1 cellular context compared by ENCODE assay signal in the genomic region with DNA sequence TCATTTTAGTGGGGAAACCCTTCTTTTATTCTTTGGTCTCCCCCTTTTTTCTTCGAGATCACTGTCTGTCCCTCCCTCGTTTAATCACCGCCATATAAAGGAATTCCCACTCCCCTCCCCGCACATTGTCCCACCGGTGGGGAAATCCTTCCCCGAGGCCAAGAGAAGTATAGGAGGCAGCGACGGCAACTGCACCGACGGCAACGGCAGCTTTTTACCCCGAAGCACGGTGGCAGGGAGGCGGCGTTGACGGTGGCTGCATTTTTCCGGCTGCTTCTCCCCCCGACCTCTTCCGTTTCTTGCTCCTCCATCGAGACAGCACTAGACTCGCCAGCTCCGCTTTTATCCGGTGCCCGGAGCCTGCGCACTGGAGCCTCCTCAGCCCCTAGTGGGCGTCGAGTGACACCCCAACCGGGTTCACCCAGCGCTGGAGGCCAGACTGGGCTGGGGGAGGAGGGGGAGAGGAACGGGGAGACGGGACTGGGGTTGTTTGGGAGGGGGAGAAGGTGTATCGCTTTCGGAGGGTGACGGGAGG.
TF ChIP-seq lines count a peak whose summit lies in the region.

No MANE protein-coding gene starts in this region.

TF ChIP-seq in GM12878, 131 proteins besides CTCF, POLR2A, EP300 and RAD21 (continued from another document):
- TF ChIP-seq, protein P1, sequence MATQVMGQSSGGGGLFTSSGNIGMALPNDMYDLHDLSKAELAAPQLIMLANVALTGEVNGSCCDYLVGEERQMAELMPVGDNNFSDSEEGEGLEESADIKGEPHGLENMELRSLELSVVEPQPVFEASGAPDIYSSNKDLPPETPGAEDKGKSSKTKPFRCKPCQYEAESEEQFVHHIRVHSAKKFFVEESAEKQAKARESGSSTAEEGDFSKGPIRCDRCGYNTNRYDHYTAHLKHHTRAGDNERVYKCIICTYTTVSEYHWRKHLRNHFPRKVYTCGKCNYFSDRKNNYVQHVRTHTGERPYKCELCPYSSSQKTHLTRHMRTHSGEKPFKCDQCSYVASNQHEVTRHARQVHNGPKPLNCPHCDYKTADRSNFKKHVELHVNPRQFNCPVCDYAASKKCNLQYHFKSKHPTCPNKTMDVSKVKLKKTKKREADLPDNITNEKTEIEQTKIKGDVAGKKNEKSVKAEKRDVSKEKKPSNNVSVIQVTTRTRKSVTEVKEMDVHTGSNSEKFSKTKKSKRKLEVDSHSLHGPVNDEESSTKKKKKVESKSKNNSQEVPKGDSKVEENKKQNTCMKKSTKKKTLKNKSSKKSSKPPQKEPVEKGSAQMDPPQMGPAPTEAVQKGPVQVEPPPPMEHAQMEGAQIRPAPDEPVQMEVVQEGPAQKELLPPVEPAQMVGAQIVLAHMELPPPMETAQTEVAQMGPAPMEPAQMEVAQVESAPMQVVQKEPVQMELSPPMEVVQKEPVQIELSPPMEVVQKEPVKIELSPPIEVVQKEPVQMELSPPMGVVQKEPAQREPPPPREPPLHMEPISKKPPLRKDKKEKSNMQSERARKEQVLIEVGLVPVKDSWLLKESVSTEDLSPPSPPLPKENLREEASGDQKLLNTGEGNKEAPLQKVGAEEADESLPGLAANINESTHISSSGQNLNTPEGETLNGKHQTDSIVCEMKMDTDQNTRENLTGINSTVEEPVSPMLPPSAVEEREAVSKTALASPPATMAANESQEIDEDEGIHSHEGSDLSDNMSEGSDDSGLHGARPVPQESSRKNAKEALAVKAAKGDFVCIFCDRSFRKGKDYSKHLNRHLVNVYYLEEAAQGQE (IDR thresholded peaks at IDR 0.05; ENCODE audit: low read depth, low read length) = 0 out of 2 replicates have a peak, but pooled peaks have one; percentile 27
- TF ChIP-seq LARP7 (IDR thresholded peaks at IDR 0.05) (peak; percentile 24), FOS (IDR thresholded peaks at IDR 0.05; ENCODE audit: borderline replicate concordance, extremely low read depth, insufficient read length) (no peak), GATAD2B (conservative IDR thresholded peaks at IDR 0.05; ENCODE audit: low read depth) (no peak; the same call in 1 of the 2 replicates), EZH2 (IDR thresholded peaks at IDR 0.05; ENCODE audit: borderline replicate concordance, control insufficient read depth, low read depth, low read length) (no peak), DPF2 (IDR thresholded peaks at IDR 0.05) (peak; percentile 4; the same call in 1 of the 2 replicates), CBFB (IDR thresholded peaks at IDR 0.05; ENCODE audit: low read depth) (peak; percentile 36; the same call in 1 of the 2 replicates), ZNF207 (IDR thresholded peaks at IDR 0.05; ENCODE audit: borderline replicate concordance) (no peak; the same call in 1 of the 2 replicates), SMAD5 (IDR thresholded peaks at IDR 0.05; ENCODE audit: low read depth) (peak; percentile 89), NFXL1 (IDR thresholded peaks at IDR 0.05; ENCODE audit: borderline replicate concordance) (no peak), PAX5 (IDR thresholded peaks at IDR 0.05; ENCODE audit: borderline replicate concordance, low read depth, low read length) (no peak)
- TF ChIP-seq, protein P2, sequence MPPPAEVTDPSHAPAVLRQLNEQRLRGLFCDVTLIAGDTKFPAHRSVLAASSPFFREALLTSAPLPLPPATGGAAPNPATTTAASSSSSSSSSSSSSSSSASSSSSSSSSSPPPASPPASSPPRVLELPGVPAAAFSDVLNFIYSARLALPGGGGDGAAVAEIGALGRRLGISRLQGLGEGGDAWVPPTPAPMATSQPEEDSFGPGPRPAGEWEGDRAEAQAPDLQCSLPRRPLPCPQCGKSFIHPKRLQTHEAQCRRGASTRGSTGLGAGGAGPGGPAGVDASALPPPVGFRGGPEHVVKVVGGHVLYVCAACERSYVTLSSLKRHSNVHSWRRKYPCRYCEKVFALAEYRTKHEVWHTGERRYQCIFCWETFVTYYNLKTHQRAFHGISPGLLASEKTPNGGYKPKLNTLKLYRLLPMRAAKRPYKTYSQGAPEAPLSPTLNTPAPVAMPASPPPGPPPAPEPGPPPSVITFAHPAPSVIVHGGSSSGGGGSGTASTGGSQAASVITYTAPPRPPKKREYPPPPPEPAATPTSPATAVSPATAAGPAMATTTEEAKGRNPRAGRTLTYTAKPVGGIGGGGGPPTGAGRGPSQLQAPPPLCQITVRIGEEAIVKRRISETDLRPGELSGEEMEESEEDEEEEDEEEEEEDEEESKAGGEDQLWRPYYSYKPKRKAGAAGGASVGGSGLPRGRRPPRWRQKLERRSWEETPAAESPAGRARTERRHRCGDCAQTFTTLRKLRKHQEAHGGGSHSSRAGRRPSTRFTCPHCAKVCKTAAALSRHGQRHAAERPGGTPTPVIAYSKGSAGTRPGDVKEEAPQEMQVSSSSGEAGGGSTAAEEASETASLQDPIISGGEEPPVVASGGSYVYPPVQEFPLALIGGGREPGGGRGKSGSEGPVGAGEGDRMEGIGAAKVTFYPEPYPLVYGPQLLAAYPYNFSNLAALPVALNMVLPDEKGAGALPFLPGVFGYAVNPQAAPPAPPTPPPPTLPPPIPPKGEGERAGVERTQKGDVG (CRISPR knock-in tag; IDR thresholded peaks at IDR 0.05) = peak; percentile 30; the same call in 1 of the 2 replicates
- TF ChIP-seq, protein P3, sequence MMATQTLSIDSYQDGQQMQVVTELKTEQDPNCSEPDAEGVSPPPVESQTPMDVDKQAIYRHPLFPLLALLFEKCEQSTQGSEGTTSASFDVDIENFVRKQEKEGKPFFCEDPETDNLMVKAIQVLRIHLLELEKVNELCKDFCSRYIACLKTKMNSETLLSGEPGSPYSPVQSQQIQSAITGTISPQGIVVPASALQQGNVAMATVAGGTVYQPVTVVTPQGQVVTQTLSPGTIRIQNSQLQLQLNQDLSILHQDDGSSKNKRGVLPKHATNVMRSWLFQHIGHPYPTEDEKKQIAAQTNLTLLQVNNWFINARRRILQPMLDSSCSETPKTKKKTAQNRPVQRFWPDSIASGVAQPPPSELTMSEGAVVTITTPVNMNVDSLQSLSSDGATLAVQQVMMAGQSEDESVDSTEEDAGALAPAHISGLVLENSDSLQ (IDR thresholded peaks at IDR 0.05) = peak; percentile 93
- TF ChIP-seq, protein P4, sequence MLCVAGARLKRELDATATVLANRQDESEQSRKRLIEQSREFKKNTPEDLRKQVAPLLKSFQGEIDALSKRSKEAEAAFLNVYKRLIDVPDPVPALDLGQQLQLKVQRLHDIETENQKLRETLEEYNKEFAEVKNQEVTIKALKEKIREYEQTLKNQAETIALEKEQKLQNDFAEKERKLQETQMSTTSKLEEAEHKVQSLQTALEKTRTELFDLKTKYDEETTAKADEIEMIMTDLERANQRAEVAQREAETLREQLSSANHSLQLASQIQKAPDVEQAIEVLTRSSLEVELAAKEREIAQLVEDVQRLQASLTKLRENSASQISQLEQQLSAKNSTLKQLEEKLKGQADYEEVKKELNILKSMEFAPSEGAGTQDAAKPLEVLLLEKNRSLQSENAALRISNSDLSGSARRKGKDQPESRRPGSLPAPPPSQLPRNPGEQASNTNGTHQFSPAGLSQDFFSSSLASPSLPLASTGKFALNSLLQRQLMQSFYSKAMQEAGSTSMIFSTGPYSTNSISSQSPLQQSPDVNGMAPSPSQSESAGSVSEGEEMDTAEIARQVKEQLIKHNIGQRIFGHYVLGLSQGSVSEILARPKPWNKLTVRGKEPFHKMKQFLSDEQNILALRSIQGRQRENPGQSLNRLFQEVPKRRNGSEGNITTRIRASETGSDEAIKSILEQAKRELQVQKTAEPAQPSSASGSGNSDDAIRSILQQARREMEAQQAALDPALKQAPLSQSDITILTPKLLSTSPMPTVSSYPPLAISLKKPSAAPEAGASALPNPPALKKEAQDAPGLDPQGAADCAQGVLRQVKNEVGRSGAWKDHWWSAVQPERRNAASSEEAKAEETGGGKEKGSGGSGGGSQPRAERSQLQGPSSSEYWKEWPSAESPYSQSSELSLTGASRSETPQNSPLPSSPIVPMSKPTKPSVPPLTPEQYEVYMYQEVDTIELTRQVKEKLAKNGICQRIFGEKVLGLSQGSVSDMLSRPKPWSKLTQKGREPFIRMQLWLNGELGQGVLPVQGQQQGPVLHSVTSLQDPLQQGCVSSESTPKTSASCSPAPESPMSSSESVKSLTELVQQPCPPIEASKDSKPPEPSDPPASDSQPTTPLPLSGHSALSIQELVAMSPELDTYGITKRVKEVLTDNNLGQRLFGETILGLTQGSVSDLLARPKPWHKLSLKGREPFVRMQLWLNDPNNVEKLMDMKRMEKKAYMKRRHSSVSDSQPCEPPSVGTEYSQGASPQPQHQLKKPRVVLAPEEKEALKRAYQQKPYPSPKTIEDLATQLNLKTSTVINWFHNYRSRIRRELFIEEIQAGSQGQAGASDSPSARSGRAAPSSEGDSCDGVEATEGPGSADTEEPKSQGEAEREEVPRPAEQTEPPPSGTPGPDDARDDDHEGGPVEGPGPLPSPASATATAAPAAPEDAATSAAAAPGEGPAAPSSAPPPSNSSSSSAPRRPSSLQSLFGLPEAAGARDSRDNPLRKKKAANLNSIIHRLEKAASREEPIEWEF (IDR thresholded peaks at IDR 0.05; ENCODE audit: insufficient replicate concordance, low read depth, low read length) = peak; percentile 2
